Comparison of ENCODE assay signal across 18 cellular contexts in genomic region chr5:148991606-148992005, GRCh38.
A peak's percentile ranks its signal among the peaks of the same experiment; 100 is the strongest.
DNase-seq lines count a peak whose midpoint lies in the region; ATAC-seq, FAIRE-seq and TF ChIP-seq lines count a peak whose summit lies in the region.
"Had no signal": no experiment of that assay in that cellular context is flagged by ENCODE, and none has a peak within 500 bp of the region (broad histone marks: within the 10 kb centered on the region; RNA-seq: fewer than 3 reads in every experiment).

No MANE protein-coding gene starts in this region.

- CTCF ChIA-PET in RWPE1 (lab: Yijun Ruan, JAX): interaction anchor here (0.6 to 1.5 kb wide), 6 partner anchors 11 to 1209 kb away, joined by 3 to 6 read pairs (median 4); partner anchors contain the start of gene JAKMIP2

- FAIRE-seq in urothelium cell line (lab: Jason Lieb, UNC): peak; percentile 63

- H3K4me1 Mint-ChIP-seq in natural killer cell: no peaks in the 10 kb centered on the region
- H3K4me1 Mint-ChIP-seq: IgD-negative memory B cell had no signal

- no peak overlapping the region for H3K27ac Mint-ChIP-seq in natural killer cell
- H3K27ac Mint-ChIP-seq: IgD-negative memory B cell; T-helper 1 cell treated with Interleukin-12 subunit alpha and Interleukin-12 subunit beta and Interleukin-4 antibody, amounts not matched to agents 30 μg/mL and 1 μg/mL, for 36 hours had no signal

- H3K27me3 ChIP-seq in esophagus squamous epithelium (no peaks in the 10 kb centered on the region), WERI-Rb-1 (ENCODE audit: insufficient read depth, low read depth, severe bottlenecking) (peaks cover 5% of the 10 kb centered on the region)

- TF ChIP-seq CTCF in RWPE1 (conservative IDR thresholded peaks at IDR 0.05; ENCODE audit: low read depth) (no peak), esophagus squamous epithelium (IDR thresholded peaks at IDR 0.05) (no peak), natural killer cell (IDR thresholded peaks at IDR 0.05) (no peak), WERI-Rb-1 (IDR thresholded peaks at IDR 0.05; ENCODE audit: low read depth, low read length) (no peak)

- no peak overlapping the region for H3K4me3 Mint-ChIP-seq in natural killer cell
- H3K4me3 Mint-ChIP-seq: IgD-negative memory B cell; T-helper 1 cell treated with Interleukin-12 subunit alpha and Interleukin-12 subunit beta and Interleukin-4 antibody, amounts not matched to agents 30 μg/mL and 1 μg/mL, for 36 hours had no signal

- TF ChIP-seq POLR2A in esophagus squamous epithelium (IDR thresholded peaks at IDR 0.05): no peak

- peak; percentile 60 for DNase-seq in LHCN-M2 (ENCODE audit: low read depth)
- DNase-seq in RWPE1 (ENCODE audit: low spot score): peak; percentile 49
- no peak for DNase-seq in esophagus squamous epithelium (lab: John Stamatoyannopoulos, UW)
- DNase-seq in urothelium cell line (ENCODE audit: low spot score): no peak
- no peak for DNase-seq in natural killer cell
- no peak for DNase-seq in WERI-Rb-1
- no peak for DNase-seq in NCI-H2107 treated with DMSO at 0.1 percent for 48 hours (lab: John Stamatoyannopoulos, UW; ENCODE audit: unreplicated experiment)
- DNase-seq: Caco-2, DMS153, GOT3, NCI-H1436, NCI-H2029, NCI-H2171 treated with DMSO at 0.1 percent for 48 hours, NCI-H446 treated with DMSO at 0.1 percent for 48 hours, NCI-H748 treated with DMSO at 0.1 percent for 48 hours, SHP77 had no signal

- H3K9me3 Mint-ChIP-seq in natural killer cell: no peaks in the 10 kb centered on the region
- H3K9me3 Mint-ChIP-seq: T-helper 1 cell treated with Interleukin-12 subunit alpha and Interleukin-12 subunit beta and Interleukin-4 antibody, amounts not matched to agents 30 μg/mL and 1 μg/mL, for 36 hours had no signal

- H3K36me3 Mint-ChIP-seq in natural killer cell: no peaks in the 10 kb centered on the region
- H3K36me3 Mint-ChIP-seq: IgD-negative memory B cell had no signal

- POLR2A ChIA-PET in RWPE1 (lab: Yijun Ruan, JAX; ENCODE audit: low non-redundant PET): no interaction called here

- H3K9me3 ChIP-seq in esophagus squamous epithelium: no peaks in the 10 kb centered on the region
- H3K9me3 ChIP-seq in WERI-Rb-1 (ENCODE audit: severe bottlenecking): no peaks in the 10 kb centered on the region
- H3K9me3 ChIP-seq: Caco-2 had no signal

- ATAC-seq in natural killer cell: no peak

- peaks cover 0 to 59% (median 10%) of the 10 kb centered on the region in 3 donors for H3K4me1 ChIP-seq in esophagus squamous epithelium

- H3K27me3 Mint-ChIP-seq in natural killer cell (ENCODE audit: low read depth in 2 of 2): no peaks in the 10 kb centered on the region

- H3K27ac ChIP-seq in RWPE1 (no peak overlapping the region), esophagus squamous epithelium (peak overlapping the region in 3 of 4 donors; percentile 17 to 61 (median 44)), WERI-Rb-1 (no peak overlapping the region)

- intact Hi-C loops in esophagus squamous epithelium (cut with DNase I) (loop anchor here (10.0 kb wide), 2 partner anchors 87 to 167 kb away; partner anchors contain the start of gene ADRB2), natural killer cell (cut with micrococcal nuclease) (no loop called here)

- H3K36me3 ChIP-seq in esophagus squamous epithelium (no peaks in the 10 kb centered on the region), WERI-Rb-1 (no peaks in the 10 kb centered on the region)

- no peak overlapping the region for H3K4me3 ChIP-seq in esophagus squamous epithelium
- no peak overlapping the region for H3K4me3 ChIP-seq in WERI-Rb-1 (ENCODE audit: low read depth, low read length)

Comparison
In these comparisons a context has a peak if more than half of its experiments do, and no peak if none do; other contexts are left out.
1. DNase-seq: peak in LHCN-M2 (single experiment) and RWPE1 (single experiment); none in esophagus squamous epithelium (single experiment), urothelium cell line (single experiment), natural killer cell (single experiment), WERI-Rb-1 (single experiment) and NCI-H2107 treated with DMSO at 0.1 percent for 48 hours (single experiment).
2. H3K27ac ChIP-seq: peak in esophagus squamous epithelium (3 of 4); none in RWPE1 (single experiment) and WERI-Rb-1 (single experiment).